ENCODE assay signal across 16 cellular contexts in genomic region chr9:68768619-68769018, GRCh38.
DNase-seq lines count a peak whose midpoint lies in the region; ATAC-seq and TF ChIP-seq lines count a peak whose summit lies in the region.
"Had no signal": no experiment of that assay in that cellular context is flagged by ENCODE, and none has a peak within 500 bp of the region (broad histone marks: within the 10 kb centered on the region; RNA-seq: fewer than 3 reads in every experiment).

No MANE protein-coding gene starts in this region.

- peak overlapping the region in 1 of 2 donors; percentile 47 for H3K27ac ChIP-seq in right atrium auricular region
- H3K27ac ChIP-seq: 22Rv1; A549; BLaER1 treated with 17β-estradiol and CSF1 and Interleukin-3, amounts not matched to agents 10 nM and 100 nM; C4-2B had no signal

- H3K9me3 ChIP-seq in right atrium auricular region = no peaks in the 10 kb centered on the region
- H3K9me3 ChIP-seq: A549; BLaER1 treated with 17β-estradiol and CSF1 and Interleukin-3, amounts not matched to agents 10 nM and 100 nM; Caco-2 had no signal

- no peaks in the 10 kb centered on the region for H3K27me3 ChIP-seq in right atrium auricular region
- H3K27me3 ChIP-seq: BLaER1 treated with 17β-estradiol and CSF1 and Interleukin-3, amounts not matched to agents 10 nM and 100 nM had no signal

- TF ChIP-seq CTCF in right atrium auricular region (IDR thresholded peaks at IDR 0.05) = no peak

- DNase-seq in Right ventricle myocardium superior = no peak
- DNase-seq in right atrium auricular region (ENCODE audit: low spot score) = no peak
- no peak for DNase-seq in left ventricle myocardium superior
- DNase-seq in cardiac septum (ENCODE audit: low spot score) = no peak
- DNase-seq: AML-193; Caco-2; Calu3; CD4-positive, alpha-beta T cell; CD8-positive, alpha-beta T cell; DMS79 treated with DMSO at 0.1 percent for 48 hours; GF-D8 had no signal

- peak; percentile 55 for ATAC-seq in Right ventricle myocardium superior (ENCODE audit: poor library complexity)
- ATAC-seq in left ventricle myocardium superior = peak; percentile 60
- ATAC-seq in HG02588 (IDR thresholded peaks at IDR 0.05; ENCODE audit: unreplicated experiment) = no peak
- ATAC-seq: A549; CD8-positive, alpha-beta T cell had no signal

- H3K4me3 ChIP-seq in right atrium auricular region = no peak overlapping the region
- H3K4me3 ChIP-seq: A549; BLaER1 treated with 17β-estradiol and CSF1 and Interleukin-3, amounts not matched to agents 10 nM and 100 nM had no signal

- H3K36me3 ChIP-seq in right atrium auricular region = no peaks in the 10 kb centered on the region
- H3K36me3 ChIP-seq: BLaER1 treated with 17β-estradiol and CSF1 and Interleukin-3, amounts not matched to agents 10 nM and 100 nM had no signal

- intact Hi-C loops in Right ventricle myocardium superior (cut with DNase I) (no loop called here), left ventricle myocardium superior (cut with micrococcal nuclease) (no loop called here), cardiac septum (cut with DNase I) (no loop called here)

- peaks cover 0 to 6% of the 10 kb centered on the region in 2 donors for H3K4me1 ChIP-seq in right atrium auricular region
- H3K4me1 ChIP-seq: A549; BLaER1 treated with 17β-estradiol and CSF1 and Interleukin-3, amounts not matched to agents 10 nM and 100 nM; Caco-2 had no signal
